Comparison of ENCODE assay signal across 1 cellular context in genomic region chr11:103906291-103906850, GRCh38.
TF ChIP-seq lines count a peak whose summit lies in the region.

No MANE protein-coding gene starts in this region.

TF ChIP-seq in IMR-90, 13 proteins besides CTCF, POLR2A, EP300 and RAD21:
- TF ChIP-seq MXI1 (IDR thresholded peaks at IDR 0.05; ENCODE audit: borderline replicate concordance, low read depth, low read length) (no peak), ELK1 (IDR thresholded peaks at IDR 0.05; ENCODE audit: borderline replicate concordance, low read depth, low read length) (no peak), MAZ (IDR thresholded peaks at IDR 0.05; ENCODE audit: borderline replicate concordance, low read depth, low read length) (no peak), CHD1 (IDR thresholded peaks at IDR 0.05; ENCODE audit: low read depth, low read length) (no peak), SMC3 (IDR thresholded peaks at IDR 0.05; ENCODE audit: low read depth, low read length) (no peak), NFE2L2 (IDR thresholded peaks at IDR 0.05; ENCODE audit: low read depth, low read length) (no peak), FOS (IDR thresholded peaks at IDR 0.05; ENCODE audit: low read depth, low read length) (no peak), RFX5 (IDR thresholded peaks at IDR 0.05; ENCODE audit: low read depth, low read length) (no peak), USF2 (IDR thresholded peaks at IDR 0.05; ENCODE audit: low read depth, low read length) (no peak), MAFK (IDR thresholded peaks at IDR 0.05; ENCODE audit: low read depth, low read length) (no peak), BHLHE40 (IDR thresholded peaks at IDR 0.05; ENCODE audit: low read depth, low read length) (no peak)
TF ChIP-seq in IMR-90: peak in this region for 0.
